1 cellular context compared by ENCODE assay signal in the genomic region with DNA sequence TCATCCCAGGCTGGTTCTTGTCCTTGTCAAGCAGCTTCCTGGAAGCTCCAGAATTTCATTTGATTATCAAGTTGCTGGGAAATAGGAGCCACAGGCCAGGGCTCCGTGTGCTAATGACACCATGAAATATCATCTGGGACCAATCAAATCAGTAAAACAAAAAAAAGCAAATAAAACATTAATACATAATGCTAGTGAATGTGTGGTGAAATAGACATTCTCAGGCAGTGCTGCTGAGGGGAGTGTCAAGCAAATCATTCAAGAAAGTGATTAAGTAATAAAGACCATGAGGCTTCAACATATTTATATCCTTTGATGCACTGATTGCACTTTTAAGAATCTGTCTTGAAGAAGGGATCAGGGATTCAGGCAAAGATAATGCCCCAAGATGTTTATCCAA.
TF ChIP-seq lines count a peak whose summit lies in the region.

No MANE protein-coding gene starts in this region.

TF ChIP-seq in K562, 482 proteins besides CTCF, POLR2A, EP300 and RAD21 (continued from another document):
- TF ChIP-seq, protein P1, sequence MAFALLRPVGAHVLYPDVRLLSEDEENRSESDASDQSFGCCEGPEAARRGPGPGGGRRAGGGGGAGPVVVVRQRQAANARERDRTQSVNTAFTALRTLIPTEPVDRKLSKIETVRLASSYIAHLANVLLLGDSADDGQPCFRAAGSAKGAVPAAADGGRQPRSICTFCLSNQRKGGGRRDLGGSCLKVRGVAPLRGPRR (CRISPR knock-in tag; IDR thresholded peaks at IDR 0.05): no peak
- no peak for TF ChIP-seq KDM2B (CRISPR knock-in tag; IDR thresholded peaks at IDR 0.05)
- TF ChIP-seq RBM25 (IDR thresholded peaks at IDR 0.05; ENCODE audit: low read depth, low read length, severe bottlenecking): peak; percentile 100
- no peak for TF ChIP-seq TAF1 (IDR thresholded peaks at IDR 0.05; ENCODE audit: control insufficient read depth, extremely low read depth, insufficient read depth, low read length, severe bottlenecking)
- no peak for TF ChIP-seq SMAD1 (IDR thresholded peaks at IDR 0.05; ENCODE audit: low read depth, low read length, partially characterized antibody)
- 0 out of 2 replicates have a peak, but pooled peaks have one; percentile 26 for TF ChIP-seq CXXC5 (CRISPR knock-in tag; IDR thresholded peaks at IDR 0.05)
- no peak for TF ChIP-seq SIX5 (IDR thresholded peaks at IDR 0.05; ENCODE audit: borderline replicate concordance in 1 of 2, insufficient read depth in 1 of 2, low read depth in 1 of 2, low read length in 2 of 2)
- TF ChIP-seq ATF7 (IDR thresholded peaks at IDR 0.05): no peak
- no peak for TF ChIP-seq ZFP1 (CRISPR knock-in tag; IDR thresholded peaks at IDR 0.05)
- TF ChIP-seq, protein P2, sequence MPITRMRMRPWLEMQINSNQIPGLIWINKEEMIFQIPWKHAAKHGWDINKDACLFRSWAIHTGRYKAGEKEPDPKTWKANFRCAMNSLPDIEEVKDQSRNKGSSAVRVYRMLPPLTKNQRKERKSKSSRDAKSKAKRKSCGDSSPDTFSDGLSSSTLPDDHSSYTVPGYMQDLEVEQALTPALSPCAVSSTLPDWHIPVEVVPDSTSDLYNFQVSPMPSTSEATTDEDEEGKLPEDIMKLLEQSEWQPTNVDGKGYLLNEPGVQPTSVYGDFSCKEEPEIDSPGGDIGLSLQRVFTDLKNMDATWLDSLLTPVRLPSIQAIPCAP (CRISPR knock-in tag; IDR thresholded peaks at IDR 0.05; ENCODE audit: borderline replicate concordance): no peak
- no peak for TF ChIP-seq COPS2 (conservative IDR thresholded peaks at IDR 0.05)
- TF ChIP-seq HDAC2 (IDR thresholded peaks at IDR 0.05): peak; percentile 45; the same call in 1 of the 2 replicates
- TF ChIP-seq, protein P3, sequence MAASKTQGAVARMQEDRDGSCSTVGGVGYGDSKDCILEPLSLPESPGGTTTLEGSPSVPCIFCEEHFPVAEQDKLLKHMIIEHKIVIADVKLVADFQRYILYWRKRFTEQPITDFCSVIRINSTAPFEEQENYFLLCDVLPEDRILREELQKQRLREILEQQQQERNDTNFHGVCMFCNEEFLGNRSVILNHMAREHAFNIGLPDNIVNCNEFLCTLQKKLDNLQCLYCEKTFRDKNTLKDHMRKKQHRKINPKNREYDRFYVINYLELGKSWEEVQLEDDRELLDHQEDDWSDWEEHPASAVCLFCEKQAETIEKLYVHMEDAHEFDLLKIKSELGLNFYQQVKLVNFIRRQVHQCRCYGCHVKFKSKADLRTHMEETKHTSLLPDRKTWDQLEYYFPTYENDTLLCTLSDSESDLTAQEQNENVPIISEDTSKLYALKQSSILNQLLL (CRISPR knock-in tag; IDR thresholded peaks at IDR 0.05; ENCODE audit: borderline replicate concordance): no peak
- TF ChIP-seq, protein P4, sequence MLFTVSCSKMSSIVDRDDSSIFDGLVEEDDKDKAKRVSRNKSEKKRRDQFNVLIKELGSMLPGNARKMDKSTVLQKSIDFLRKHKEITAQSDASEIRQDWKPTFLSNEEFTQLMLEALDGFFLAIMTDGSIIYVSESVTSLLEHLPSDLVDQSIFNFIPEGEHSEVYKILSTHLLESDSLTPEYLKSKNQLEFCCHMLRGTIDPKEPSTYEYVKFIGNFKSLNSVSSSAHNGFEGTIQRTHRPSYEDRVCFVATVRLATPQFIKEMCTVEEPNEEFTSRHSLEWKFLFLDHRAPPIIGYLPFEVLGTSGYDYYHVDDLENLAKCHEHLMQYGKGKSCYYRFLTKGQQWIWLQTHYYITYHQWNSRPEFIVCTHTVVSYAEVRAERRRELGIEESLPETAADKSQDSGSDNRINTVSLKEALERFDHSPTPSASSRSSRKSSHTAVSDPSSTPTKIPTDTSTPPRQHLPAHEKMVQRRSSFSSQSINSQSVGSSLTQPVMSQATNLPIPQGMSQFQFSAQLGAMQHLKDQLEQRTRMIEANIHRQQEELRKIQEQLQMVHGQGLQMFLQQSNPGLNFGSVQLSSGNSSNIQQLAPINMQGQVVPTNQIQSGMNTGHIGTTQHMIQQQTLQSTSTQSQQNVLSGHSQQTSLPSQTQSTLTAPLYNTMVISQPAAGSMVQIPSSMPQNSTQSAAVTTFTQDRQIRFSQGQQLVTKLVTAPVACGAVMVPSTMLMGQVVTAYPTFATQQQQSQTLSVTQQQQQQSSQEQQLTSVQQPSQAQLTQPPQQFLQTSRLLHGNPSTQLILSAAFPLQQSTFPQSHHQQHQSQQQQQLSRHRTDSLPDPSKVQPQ (CRISPR knock-in tag; IDR thresholded peaks at IDR 0.05; ENCODE audit: borderline replicate concordance): no peak
- no peak for TF ChIP-seq E2F3 (CRISPR knock-in tag; IDR thresholded peaks at IDR 0.05)
- no peak for TF ChIP-seq CEBPB (tag; IDR thresholded peaks at IDR 0.05)
- TF ChIP-seq ZBTB8A (IDR thresholded peaks at IDR 0.05; ENCODE audit: partially characterized antibody): no peak
- TF ChIP-seq DNMT1 (IDR thresholded peaks at IDR 0.05): no peak
- TF ChIP-seq NR1H2 (CRISPR knock-in tag; IDR thresholded peaks at IDR 0.05): no peak
- TF ChIP-seq JUN (IDR thresholded peaks at IDR 0.05; ENCODE audit: borderline replicate concordance, low read depth, low read length): no peak
- TF ChIP-seq JUN (CRISPR knock-in tag; IDR thresholded peaks at IDR 0.05; ENCODE audit: borderline replicate concordance): no peak
- TF ChIP-seq, protein P5, sequence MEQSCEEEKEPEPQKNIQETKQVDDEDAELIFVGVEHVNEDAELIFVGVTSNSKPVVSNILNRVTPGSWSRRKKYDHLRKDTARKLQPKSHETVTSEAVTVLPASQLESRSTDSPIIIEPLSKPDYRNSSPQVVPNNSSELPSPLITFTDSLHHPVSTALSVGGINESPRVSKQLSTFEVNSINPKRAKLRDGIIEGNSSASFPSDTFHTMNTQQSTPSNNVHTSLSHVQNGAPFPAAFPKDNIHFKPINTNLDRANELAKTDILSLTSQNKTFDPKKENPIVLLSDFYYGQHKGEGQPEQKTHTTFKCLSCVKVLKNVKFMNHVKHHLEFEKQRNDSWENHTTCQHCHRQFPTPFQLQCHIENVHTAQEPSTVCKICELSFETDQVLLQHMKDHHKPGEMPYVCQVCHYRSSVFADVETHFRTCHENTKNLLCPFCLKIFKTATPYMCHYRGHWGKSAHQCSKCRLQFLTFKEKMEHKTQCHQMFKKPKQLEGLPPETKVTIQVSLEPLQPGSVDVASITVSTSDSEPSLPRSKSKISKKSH (CRISPR knock-in tag; IDR thresholded peaks at IDR 0.05): no peak
- no peak for TF ChIP-seq SMAD3 (CRISPR knock-in tag; conservative IDR thresholded peaks at IDR 0.05)
- TF ChIP-seq CREB1 (IDR thresholded peaks at IDR 0.05): no peak
- TF ChIP-seq CREB1 (CRISPR knock-in tag; IDR thresholded peaks at IDR 0.05): no peak
